Comparison of ENCODE assay signal across 25 cellular contexts in genomic region chr13:99752373-99752772, GRCh38.
"Had no signal": no experiment of that assay in that cellular context is flagged by ENCODE, and none has a peak within 500 bp of the region (broad histone marks: within the 10 kb centered on the region; RNA-seq: fewer than 3 reads in every experiment).

No MANE protein-coding gene starts in this region.

- H3K9me3 ChIP-seq: neutrophil, pancreas, stomach, upper lobe of right lung had no signal

- H3K27ac ChIP-seq: epithelial cell of prostate, left lung, neutrophil, pancreas, stomach, upper lobe of right lung had no signal

- H3K27me3 ChIP-seq: left lung, neutrophil, pancreas, stomach, upper lobe of right lung had no signal

- FAIRE-seq: astrocyte, bronchial epithelial cell, keratinocyte, pancreas had no signal

- H3K4me1 ChIP-seq: left lung, pancreas, stomach, upper lobe of right lung had no signal

- DNase-seq: activated CD4-positive, alpha-beta T cell treated with anti-CD3 and anti-CD28 coated beads, Interleukin-2, amount 10 ng/mL, durations not matched to agents 7 days and 5 days; activated CD8-positive, alpha-beta memory T cell treated with anti-CD3 and anti-CD28 coated beads, Interleukin-2, amount 50 U/mL, for 48 hours; activated effector memory CD4-positive, alpha-beta T cell treated with anti-CD3 and anti-CD28 coated beads, Interleukin-2, amount 50 U/mL, for 16 hours; activated naive CD4-positive, alpha-beta T cell treated with anti-CD3 and anti-CD28 coated beads, Interleukin-2, amount 50 U/mL, for 16 hours; activated T-cell treated with anti-CD3 and anti-CD28 coated beads, Interleukin-2, amount 50 U/mL, for 48 hours; dermis blood vessel endothelial cell; endodermal cell; foreskin fibroblast; glutamatergic neuron; hippocampal formation; left lung; mammary epithelial cell; naive thymus-derived CD4-positive, alpha-beta T cell; pancreas; stimulated activated CD4-positive, alpha-beta T cell treated with anti-CD3 and anti-CD28 coated beads, Interleukin-4, amount 100 ng/mL, for 24 hours; stomach; upper lobe of right lung had no signal

- H3K36me3 ChIP-seq: left lung, neutrophil, pancreas, stomach, upper lobe of right lung had no signal

- H3K4me3 ChIP-seq: left lung, pancreas, stomach, upper lobe of right lung had no signal

- ATAC-seq: activated CD4-positive, CD25-positive, alpha-beta regulatory T cell treated with anti-CD3 and anti-CD28 coated beads, Interleukin-2, amount 50 U/mL, for 24 hours; left lung; naive thymus-derived CD4-positive, alpha-beta T cell; pancreas; sciatic nerve; stimulated activated effector memory CD8-positive, alpha-beta T cell treated with anti-CD3 and anti-CD28 coated beads, Interleukin-12 subunit alpha, Interleukin-12 subunit beta, amount 100 ng/mL, for 72 hours; upper lobe of right lung had no signal
